ENCODE assay signal across 16 cellular contexts in the genomic region with DNA sequence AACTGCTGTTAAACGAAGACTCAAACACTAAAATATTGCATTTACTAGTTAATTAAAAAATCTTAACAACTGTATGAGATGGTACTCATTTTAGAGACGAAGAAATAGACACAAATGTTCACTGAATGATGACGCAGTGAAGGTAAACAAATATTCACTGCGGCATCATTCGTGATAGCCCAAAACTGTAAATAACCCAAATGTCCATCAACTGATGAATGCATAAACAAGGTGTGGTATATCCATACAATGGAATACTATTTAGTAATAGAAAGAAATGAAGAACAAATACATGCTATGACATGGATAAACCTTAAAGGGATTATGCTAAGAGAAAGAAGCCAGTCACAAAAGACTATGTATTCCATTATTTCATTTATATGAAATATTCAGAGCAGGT.
"Had no signal": no experiment of that assay in that cellular context is flagged by ENCODE, and none has a peak within 500 bp of the region (broad histone marks: within the 10 kb centered on the region; RNA-seq: fewer than 3 reads in every experiment).

No MANE protein-coding gene starts in this region.

- H3K9ac ChIP-seq: parathyroid adenoma had no signal

- H3K36me3 ChIP-seq: breast epithelium, gastrocnemius medialis, lower lobe of right lung, thyroid gland, WERI-Rb-1 had no signal

- H3K9me3 ChIP-seq: gastrocnemius medialis, thyroid gland had no signal

- DNase-seq: activated CD4-positive, alpha-beta T cell treated with anti-CD3 and anti-CD28 coated beads for 36 hours; activated gamma-delta T cell; activated naive CD8-positive, alpha-beta T cell treated with anti-CD3 and anti-CD28 coated beads, Interleukin-2, amount 10 ng/mL, durations not matched to agents 7 days and 5 days; anterior cingulate cortex; dorsolateral prefrontal cortex; endodermal cell; gastrocnemius medialis; left colon; lower lobe of right lung; stimulated activated CD4-positive, alpha-beta T cell treated with anti-CD3 and anti-CD28 coated beads, Interleukin-12 subunit alpha, Interleukin-12 subunit beta, amount 100 ng/mL, for 4 hours; thyroid gland; WERI-Rb-1 had no signal

- H3K27me3 ChIP-seq: breast epithelium, dorsolateral prefrontal cortex, gastrocnemius medialis, SJSA1, thyroid gland had no signal

- H3K27me3 Mint-ChIP-seq: activated CD4-positive, alpha-beta T cell treated with anti-CD3 and anti-CD28 coated beads for 36 hours; activated naive CD8-positive, alpha-beta T cell treated with anti-CD3 and anti-CD28 coated beads, Interleukin-2, amount 10 ng/mL, durations not matched to agents 7 days and 5 days had no signal

- H3K4me3 ChIP-seq: breast epithelium, dorsolateral prefrontal cortex, gastrocnemius medialis, lower lobe of right lung, SJSA1, thyroid gland had no signal

- ATAC-seq: activated CD4-positive, alpha-beta T cell treated with anti-CD3 and anti-CD28 coated beads for 36 hours; gastrocnemius medialis; left colon; lower lobe of right lung; stimulated activated effector memory CD8-positive, alpha-beta T cell treated with anti-CD3 and anti-CD28 coated beads, Interleukin-12 subunit alpha, Interleukin-12 subunit beta, amount 100 ng/mL, for 72 hours had no signal

- H3K4me3 Mint-ChIP-seq: activated CD4-positive, alpha-beta T cell treated with anti-CD3 and anti-CD28 coated beads for 36 hours; activated naive CD8-positive, alpha-beta T cell treated with anti-CD3 and anti-CD28 coated beads, Interleukin-2, amount 10 ng/mL, durations not matched to agents 7 days and 5 days; endodermal cell; stimulated activated effector memory CD8-positive, alpha-beta T cell treated with anti-CD3 and anti-CD28 coated beads, Interleukin-12 subunit alpha, Interleukin-12 subunit beta, amount 100 ng/mL, for 72 hours had no signal

- H3K27ac Mint-ChIP-seq: activated CD4-positive, alpha-beta T cell treated with anti-CD3 and anti-CD28 coated beads for 36 hours; activated naive CD8-positive, alpha-beta T cell treated with anti-CD3 and anti-CD28 coated beads, Interleukin-2, amount 10 ng/mL, durations not matched to agents 7 days and 5 days had no signal

- H2AFZ ChIP-seq: parathyroid adenoma had no signal

- H3K27ac ChIP-seq: breast epithelium, gastrocnemius medialis, lower lobe of right lung, parathyroid adenoma, SJSA1, WERI-Rb-1 had no signal
